In the genomic region with DNA sequence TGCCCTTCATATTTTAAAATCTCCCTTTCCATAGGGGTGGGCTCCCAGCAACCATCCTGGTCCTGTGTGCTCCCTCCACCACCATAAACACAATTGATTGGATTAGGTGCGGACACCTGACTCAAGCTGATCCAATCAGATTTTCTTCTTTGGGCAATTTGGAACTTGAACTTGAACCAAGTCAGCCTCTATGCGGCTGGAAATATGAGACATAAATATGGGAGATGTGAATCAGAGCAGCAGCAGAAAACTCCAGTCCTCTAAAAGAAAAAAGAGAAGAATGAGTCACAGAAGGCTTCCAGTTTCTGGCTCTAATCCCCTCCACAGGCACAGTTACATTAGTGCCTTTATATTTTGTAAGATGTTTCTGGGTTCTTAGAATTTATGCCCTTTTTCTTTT, we compare ENCODE assay signal across 11 cellular contexts.
DNase-seq lines count a peak whose midpoint lies in the region; ATAC-seq and FAIRE-seq lines count a peak whose summit lies in the region.
"Had no signal": no experiment of that assay in that cellular context is flagged by ENCODE, and none has a peak within 500 bp of the region (broad histone marks: within the 10 kb centered on the region; RNA-seq: fewer than 3 reads in every experiment).

No MANE protein-coding gene starts in this region.

- H3K27ac Mint-ChIP-seq in activated T-cell treated with anti-CD3 and anti-CD28 coated beads, Interleukin-2, amount 50 U/mL, for 24 hours: peak overlapping the region; percentile 91
- peak overlapping the region; percentile 92 for H3K27ac Mint-ChIP-seq in T-helper 1 cell treated with Interleukin-12 subunit alpha and Interleukin-12 subunit beta and Interleukin-4 antibody, amounts not matched to agents 30 μg/mL and 1 μg/mL, for 36 hours
- H3K27ac Mint-ChIP-seq in stimulated activated naive CD8-positive, alpha-beta T cell treated with anti-CD3 and anti-CD28 coated beads, Interleukin-15, Interleukin-2, amounts not matched to agents 100 ng/mL and 50 ng/mL, for 24 hours: peak overlapping the region; percentile 87

- ATAC-seq in esophagus mucosa: peak; percentile 62
- no peak for ATAC-seq in GM18907 (IDR thresholded peaks at IDR 0.05; ENCODE audit: unreplicated experiment)
- ATAC-seq: left lung had no signal

- H3K9me3 Mint-ChIP-seq in activated T-cell treated with anti-CD3 and anti-CD28 coated beads, Interleukin-2, amount 50 U/mL, for 24 hours: peaks cover 2% of the 10 kb centered on the region
- H3K9me3 Mint-ChIP-seq in T-helper 1 cell treated with Interleukin-12 subunit alpha and Interleukin-12 subunit beta and Interleukin-4 antibody, amounts not matched to agents 30 μg/mL and 1 μg/mL, for 36 hours: peaks cover 4% of the 10 kb centered on the region
- H3K9me3 Mint-ChIP-seq in stimulated activated naive CD8-positive, alpha-beta T cell treated with anti-CD3 and anti-CD28 coated beads, Interleukin-15, Interleukin-2, amounts not matched to agents 100 ng/mL and 50 ng/mL, for 24 hours: peaks cover 5% of the 10 kb centered on the region

- no peaks in the 10 kb centered on the region for H3K27me3 Mint-ChIP-seq in activated T-cell treated with anti-CD3 and anti-CD28 coated beads, Interleukin-2, amount 50 U/mL, for 24 hours
- no peaks in the 10 kb centered on the region for H3K27me3 Mint-ChIP-seq in T-helper 1 cell treated with Interleukin-12 subunit alpha and Interleukin-12 subunit beta and Interleukin-4 antibody, amounts not matched to agents 30 μg/mL and 1 μg/mL, for 36 hours (ENCODE audit: low read depth)
- no peaks in the 10 kb centered on the region for H3K27me3 Mint-ChIP-seq in stimulated activated naive CD8-positive, alpha-beta T cell treated with anti-CD3 and anti-CD28 coated beads, Interleukin-15, Interleukin-2, amounts not matched to agents 100 ng/mL and 50 ng/mL, for 24 hours

- peaks cover 78% of the 10 kb centered on the region for H3K4me1 Mint-ChIP-seq in activated T-cell treated with anti-CD3 and anti-CD28 coated beads, Interleukin-2, amount 50 U/mL, for 24 hours (ENCODE audit: low read depth)
- H3K4me1 Mint-ChIP-seq in T-helper 1 cell treated with Interleukin-12 subunit alpha and Interleukin-12 subunit beta and Interleukin-4 antibody, amounts not matched to agents 30 μg/mL and 1 μg/mL, for 36 hours (ENCODE audit: low read depth): peaks cover 65% of the 10 kb centered on the region
- H3K4me1 Mint-ChIP-seq in stimulated activated naive CD8-positive, alpha-beta T cell treated with anti-CD3 and anti-CD28 coated beads, Interleukin-15, Interleukin-2, amounts not matched to agents 100 ng/mL and 50 ng/mL, for 24 hours (ENCODE audit: low read depth): peaks cover 81% of the 10 kb centered on the region

- FAIRE-seq in GM19239 (lab: Jason Lieb, UNC): no peak
- FAIRE-seq: endothelial cell of umbilical vein, GM12891 had no signal

- no peaks in the 10 kb centered on the region for H3K36me3 Mint-ChIP-seq in activated T-cell treated with anti-CD3 and anti-CD28 coated beads, Interleukin-2, amount 50 U/mL, for 24 hours (ENCODE audit: low read depth)
- H3K36me3 Mint-ChIP-seq in T-helper 1 cell treated with Interleukin-12 subunit alpha and Interleukin-12 subunit beta and Interleukin-4 antibody, amounts not matched to agents 30 μg/mL and 1 μg/mL, for 36 hours (ENCODE audit: low read depth): peaks cover 13% of the 10 kb centered on the region
- H3K36me3 Mint-ChIP-seq in stimulated activated naive CD8-positive, alpha-beta T cell treated with anti-CD3 and anti-CD28 coated beads, Interleukin-15, Interleukin-2, amounts not matched to agents 100 ng/mL and 50 ng/mL, for 24 hours (ENCODE audit: low read depth): no peaks in the 10 kb centered on the region

- peak overlapping the region; percentile 15 for H3K4me3 Mint-ChIP-seq in activated T-cell treated with anti-CD3 and anti-CD28 coated beads, Interleukin-2, amount 50 U/mL, for 24 hours
- no peak overlapping the region for H3K4me3 Mint-ChIP-seq in T-helper 1 cell treated with Interleukin-12 subunit alpha and Interleukin-12 subunit beta and Interleukin-4 antibody, amounts not matched to agents 30 μg/mL and 1 μg/mL, for 36 hours
- H3K4me3 Mint-ChIP-seq in stimulated activated naive CD8-positive, alpha-beta T cell treated with anti-CD3 and anti-CD28 coated beads, Interleukin-15, Interleukin-2, amounts not matched to agents 100 ng/mL and 50 ng/mL, for 24 hours: peak overlapping the region; percentile 27

- peak; percentile 44 for DNase-seq in activated T-cell treated with anti-CD3 and anti-CD28 coated beads, Interleukin-2, amount 50 U/mL, for 24 hours
- no peak for DNase-seq in activated T-cell treated with anti-CD3 and anti-CD28 coated beads, Interleukin-2, amount 50 U/mL, for 1 hour
- no peak for DNase-seq in NCI-H2029 (lab: John Stamatoyannopoulos, UW)
- no peak for DNase-seq in GM19239 (ENCODE audit: insufficient read length, low spot score)
- DNase-seq: left lung had no signal
